In the genomic region with DNA sequence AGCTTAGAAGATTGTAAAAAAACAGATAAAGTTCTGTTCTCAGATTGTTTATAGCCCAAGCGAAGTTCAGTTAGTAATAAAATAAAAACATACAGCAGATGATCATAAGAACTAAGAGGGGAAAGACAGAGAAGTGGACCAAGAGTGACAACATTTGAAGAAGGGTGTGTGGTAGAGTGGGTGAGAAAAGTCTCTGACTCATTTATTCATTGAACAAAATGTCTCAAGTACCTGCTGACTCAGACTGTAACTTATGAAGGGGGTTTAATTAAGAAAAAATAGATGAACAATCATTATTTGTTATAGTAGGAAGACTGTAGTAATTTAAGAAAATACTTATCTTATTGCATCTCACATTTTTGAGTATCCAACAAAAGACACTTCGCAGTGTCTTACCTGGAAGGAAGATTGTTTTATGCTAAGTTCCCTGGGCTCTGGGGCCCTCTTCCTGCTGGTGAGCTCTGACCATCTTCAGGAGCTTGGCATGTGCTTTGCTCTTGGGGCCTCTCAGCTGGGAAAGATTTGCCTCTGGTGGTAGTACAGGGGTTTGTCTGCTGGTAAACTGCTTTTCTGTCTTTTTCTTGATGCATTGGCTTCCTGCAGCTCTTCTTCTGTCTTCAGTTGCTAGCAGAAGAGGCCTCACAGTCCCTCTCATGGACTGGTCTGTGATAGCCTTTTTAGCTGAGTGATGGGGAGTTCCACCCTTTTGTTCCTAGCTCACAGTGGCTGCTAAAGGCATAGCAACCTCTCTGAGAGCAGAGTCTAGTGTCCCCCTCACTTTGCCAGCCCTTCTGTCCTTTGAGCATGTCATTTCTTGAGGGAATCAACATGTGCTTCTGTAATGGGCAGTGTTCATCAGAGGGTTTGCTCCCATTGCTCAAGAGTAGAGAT, we compare ENCODE assay signal across 12 cellular contexts. TPM values are rescaled to one million over a fixed set of nuclear protein-coding genes. Genes with fewer than 3 reads are reported as not detected.
DNase-seq lines count a peak whose midpoint lies in the region; ATAC-seq lines count a peak whose summit lies in the region.
"Had no signal": no experiment of that assay in that cellular context is flagged by ENCODE, and none has a peak within 500 bp of the region (broad histone marks: within the 10 kb centered on the region; RNA-seq: fewer than 3 reads in every experiment).

No MANE protein-coding gene starts in this region.

- H3K27ac ChIP-seq in CD4-positive, alpha-beta memory T cell (ENCODE audit: low read depth, low read length), result no peak overlapping the region
- H3K27ac ChIP-seq: Peyer's patch had no signal

- H3K4me1 ChIP-seq in CD4-positive, alpha-beta memory T cell (ENCODE audit: insufficient read depth, low read length), result peaks cover 4% of the 10 kb centered on the region
- H3K4me1 ChIP-seq: Peyer's patch had no signal

- no peaks in the 10 kb centered on the region for H3K36me3 ChIP-seq in H7 (replicated peaks; ENCODE audit: control insufficient read depth, insufficient read depth, low read length)
- H3K36me3 ChIP-seq in CD4-positive, alpha-beta memory T cell (ENCODE audit: insufficient read depth, low read length), result no peaks in the 10 kb centered on the region
- H3K36me3 ChIP-seq: Peyer's patch had no signal

- no peaks in the 10 kb centered on the region for H3K9me3 Mint-ChIP-seq in activated T-helper 17 cell treated with anti-CD3 and anti-CD28 coated beads, Interleukin-2, amount 50 U/mL, for 72 hours
- no peaks in the 10 kb centered on the region for H3K9me3 Mint-ChIP-seq in memory B cell
- no peaks in the 10 kb centered on the region for H3K9me3 Mint-ChIP-seq in CD4-positive, alpha-beta memory T cell

- CTCF ChIA-PET in CD4-positive, alpha-beta memory T cell (lab: Charles Lee; ENCODE audit: partially characterized antibody), result interaction anchor here (0.9 to 1.2 kb wide), 3 partner anchors 9 to 576 kb away, joined by 3 read pairs; no protein-coding TSS in a partner anchor

- no peaks in the 10 kb centered on the region for H3K36me3 Mint-ChIP-seq in activated T-helper 17 cell treated with anti-CD3 and anti-CD28 coated beads, Interleukin-2, amount 50 U/mL, for 72 hours (ENCODE audit: low read depth)
- no peaks in the 10 kb centered on the region for H3K36me3 Mint-ChIP-seq in memory B cell
- no peaks in the 10 kb centered on the region for H3K36me3 Mint-ChIP-seq in CD4-positive, alpha-beta memory T cell

- no peak overlapping the region for H3K27ac Mint-ChIP-seq in activated T-helper 17 cell treated with anti-CD3 and anti-CD28 coated beads, Interleukin-2, amount 50 U/mL, for 72 hours
- no peak overlapping the region for H3K27ac Mint-ChIP-seq in memory B cell
- H3K27ac Mint-ChIP-seq in CD4-positive, alpha-beta memory T cell, result peak overlapping the region in 1 of 7 donors; percentile 47

- H3K4me3 Mint-ChIP-seq in activated T-helper 17 cell treated with anti-CD3 and anti-CD28 coated beads, Interleukin-2, amount 50 U/mL, for 72 hours, result no peak overlapping the region
- H3K4me3 Mint-ChIP-seq in memory B cell, result no peak overlapping the region
- H3K4me3 Mint-ChIP-seq in CD4-positive, alpha-beta memory T cell, result no peak overlapping the region

- no peaks in the 10 kb centered on the region for H3K27me3 ChIP-seq in H7 (ENCODE audit: control insufficient read depth, insufficient read depth, low read length)
- H3K27me3 ChIP-seq in CD4-positive, alpha-beta memory T cell (ENCODE audit: insufficient read depth, low read length), result no peaks in the 10 kb centered on the region
- H3K27me3 ChIP-seq: Peyer's patch had no signal

- H3K4me3 ChIP-seq in H7 (ENCODE audit: insufficient read depth, low read depth, low read length), result no peak overlapping the region
- no peak overlapping the region for H3K4me3 ChIP-seq in CD4-positive, alpha-beta memory T cell (ENCODE audit: low read length in 2 of 2)
- H3K4me3 ChIP-seq: Peyer's patch had no signal

- H3K27me3 Mint-ChIP-seq in activated T-helper 17 cell treated with anti-CD3 and anti-CD28 coated beads, Interleukin-2, amount 50 U/mL, for 72 hours, result no peaks in the 10 kb centered on the region
- H3K27me3 Mint-ChIP-seq in memory B cell, result no peaks in the 10 kb centered on the region
- H3K27me3 Mint-ChIP-seq in CD4-positive, alpha-beta memory T cell, result no peaks in the 10 kb centered on the region

- H3K4me1 Mint-ChIP-seq in activated T-helper 17 cell treated with anti-CD3 and anti-CD28 coated beads, Interleukin-2, amount 50 U/mL, for 72 hours, result no peaks in the 10 kb centered on the region
- H3K4me1 Mint-ChIP-seq in memory B cell, result peaks cover 4% of the 10 kb centered on the region
- peaks cover 0 to 5% (median 4%) of the 10 kb centered on the region in 4 donors for H3K4me1 Mint-ChIP-seq in CD4-positive, alpha-beta memory T cell

- intact Hi-C loops in CD4-positive, alpha-beta memory T cell (cut with micrococcal nuclease), result no loop called here

- H3K9me3 ChIP-seq in CD4-positive, alpha-beta memory T cell (ENCODE audit: control insufficient read depth in 1 of 2, low read length in 2 of 2), result no peaks in the 10 kb centered on the region
- H3K9me3 ChIP-seq: Peyer's patch had no signal

- DNase-seq in H7 (peak; percentile 22), memory B cell (ENCODE audit: low spot score in 2 of 2) (no peak), NCI-H2029 treated with DMSO at 0.1 percent for 48 hours (lab: John Stamatoyannopoulos, UW) (no peak), GM03348 (ENCODE audit: low spot score) (no peak), NCI-H748 treated with DMSO at 0.1 percent for 48 hours (lab: John Stamatoyannopoulos, UW) (no peak)
- no peak for DNase-seq in CD4-positive, alpha-beta memory T cell
- DNase-seq: effector CD8-positive, alpha-beta T cell; kidney glomerular epithelial cell; MV-4-11; Peyer's patch had no signal

- ATAC-seq in GM18519 (IDR thresholded peaks at IDR 0.05; ENCODE audit: low FRiP score, unreplicated experiment) (peak; percentile 60), memory B cell (ENCODE audit: low read depth) (peak; percentile 22)
- ATAC-seq in activated T-helper 17 cell treated with anti-CD3 and anti-CD28 coated beads, Interleukin-2, amount 50 U/mL, for 72 hours (replicated peaks), result peak; percentile 90

- POLR2A ChIA-PET in CD4-positive, alpha-beta memory T cell (lab: Charles Lee; ENCODE audit: partially characterized antibody), result no interaction called here

RNA-seq across cellular contexts. Expression of gene GAP43, which starts 44.1 kb away (rescaled TPM):
- 24.8 and 26.4 TPM in 2 replicates for total RNA-seq in H7 (2014; rRNA removed; shearing (Covaris generic))
- total RNA-seq in activated T-helper 17 cell treated with anti-CD3 and anti-CD28 coated beads, Interleukin-2, amount 50 U/mL, for 72 hours, result not detected
- not detected for total RNA-seq in CD4-positive, alpha-beta memory T cell
- polyA plus RNA-seq in CD4-positive, alpha-beta memory T cell, result not detected

Comparison
In these comparisons a context has a peak if more than half of its experiments do, and no peak if none do; other contexts are left out.
1. ATAC-seq: peak in every context shown above with its lines; median percentile 90 in activated T-helper 17 cell treated with anti-CD3 and anti-CD28 coated beads, Interleukin-2, amount 50 U/mL, for 72 hours; 60 in GM18519; 22 in memory B cell.
2. RNA of gene GAP43, which starts 44.1 kb away (total RNA-seq): 24.8 to 26.4 TPM in H7; not detected in activated T-helper 17 cell treated with anti-CD3 and anti-CD28 coated beads, Interleukin-2, amount 50 U/mL, for 72 hours and not detected in CD4-positive, alpha-beta memory T cell; every median in the first group is over 10 times any median in the second.